ENCODE assay signal across 16 cellular contexts in genomic region chr22:42284230-42284591, GRCh38. TPM values are rescaled to one million over a fixed set of nuclear protein-coding genes. Genes with fewer than 3 reads are reported as not detected.
DNase-seq lines count a peak whose midpoint lies in the region; ATAC-seq and TF ChIP-seq lines count a peak whose summit lies in the region.
"Had no signal": no experiment of that assay in that cellular context is flagged by ENCODE, and none has a peak within 500 bp of the region (broad histone marks: within the 10 kb centered on the region; RNA-seq: fewer than 3 reads in every experiment).

No MANE protein-coding gene starts in this region.

- WGBS in gastroesophageal sphincter (ENCODE audit: low coverage in 1 of 2), 2 donors, result 26 to 40% methylated on average over 1 to 2 of the region's 6 CpGs

- CTCF ChIA-PET in activated naive CD4-positive, alpha-beta T cell treated with anti-CD3 and anti-CD28 coated beads for 36 hours (lab: Charles Lee), result no interaction called here
- CTCF ChIA-PET in activated CD4-positive, alpha-beta memory T cell treated with anti-CD3 and anti-CD28 coated beads for 36 hours (lab: Charles Lee), result no interaction called here

- POLR2A ChIA-PET in activated CD4-positive, alpha-beta memory T cell treated with anti-CD3 and anti-CD28 coated beads for 36 hours (lab: Charles Lee), result no interaction called here

- no peaks in the 10 kb centered on the region for H3K36me3 Mint-ChIP-seq in activated naive CD4-positive, alpha-beta T cell treated with anti-CD3 and anti-CD28 coated beads for 36 hours (ENCODE audit: low read depth)
- H3K36me3 Mint-ChIP-seq in activated naive CD4-positive, alpha-beta T cell treated with anti-CD3 and anti-CD28 coated beads, Interleukin-2, amount 50 U/mL, for 72 hours, result no peaks in the 10 kb centered on the region
- H3K36me3 Mint-ChIP-seq in activated CD4-positive, alpha-beta memory T cell treated with anti-CD3 and anti-CD28 coated beads for 36 hours, result no peaks in the 10 kb centered on the region
- H3K36me3 Mint-ChIP-seq in immature natural killer cell, result no peaks in the 10 kb centered on the region

- TF ChIP-seq EP300 in gastroesophageal sphincter (IDR thresholded peaks at IDR 0.05), result no peak

- H3K4me3 Mint-ChIP-seq in activated naive CD4-positive, alpha-beta T cell treated with anti-CD3 and anti-CD28 coated beads for 36 hours, result peak overlapping the region; percentile 58
- H3K4me3 Mint-ChIP-seq in activated CD4-positive, alpha-beta memory T cell treated with anti-CD3 and anti-CD28 coated beads for 36 hours, result peak overlapping the region; percentile 60
- peak overlapping the region; percentile 18 to 71 (median 67) for H3K4me3 Mint-ChIP-seq in immature natural killer cell
- H3K4me3 Mint-ChIP-seq in stimulated activated naive CD8-positive, alpha-beta T cell treated with anti-CD3 and anti-CD28 coated beads, Interleukin-15, amount 100 ng/mL, for 72 hours, result peak overlapping the region; percentile 54 to 75

- no peaks in the 10 kb centered on the region for H3K36me3 ChIP-seq in gastroesophageal sphincter
- H3K36me3 ChIP-seq in ascending aorta, result no peaks in the 10 kb centered on the region
- H3K36me3 ChIP-seq: gastrocnemius medialis had no signal

- peaks cover 3% of the 10 kb centered on the region for H3K27me3 Mint-ChIP-seq in activated naive CD4-positive, alpha-beta T cell treated with anti-CD3 and anti-CD28 coated beads for 36 hours (ENCODE audit: low read depth)
- H3K27me3 Mint-ChIP-seq in activated CD4-positive, alpha-beta memory T cell treated with anti-CD3 and anti-CD28 coated beads for 36 hours, result peaks cover 3% of the 10 kb centered on the region
- H3K27me3 Mint-ChIP-seq in immature natural killer cell (ENCODE audit: low read depth in 3 of 3), result peaks cover 6 to 12% (median 7%) of the 10 kb centered on the region in 3 donors
- peaks cover 32% of the 10 kb centered on the region for H3K27me3 Mint-ChIP-seq in stimulated activated naive CD8-positive, alpha-beta T cell treated with anti-CD3 and anti-CD28 coated beads, Interleukin-15, amount 100 ng/mL, for 72 hours

- intact Hi-C loops in activated naive CD4-positive, alpha-beta T cell treated with anti-CD3 and anti-CD28 coated beads for 36 hours (cut with micrococcal nuclease), result no loop called here
- intact Hi-C loops in activated CD4-positive, alpha-beta memory T cell treated with anti-CD3 and anti-CD28 coated beads for 36 hours (cut with micrococcal nuclease), result loop anchor here (10.0 kb wide), 1 partner anchor 161 kb away; no protein-coding TSS in a partner anchor
- intact Hi-C loops in ascending aorta (cut with DNase I), result no loop called here

- H3K4me1 ChIP-seq in gastroesophageal sphincter (peaks cover 0 to 25% (median 10%) of the 10 kb centered on the region in 3 donors), ascending aorta (peaks cover 3 to 13% of the 10 kb centered on the region in 2 donors)

- no peak for TF ChIP-seq POLR2A in gastroesophageal sphincter (IDR thresholded peaks at IDR 0.05)

- TF ChIP-seq CTCF in gastroesophageal sphincter (IDR thresholded peaks at IDR 0.05) (no peak), ascending aorta (IDR thresholded peaks at IDR 0.05) (no peak)

- H3K9me3 ChIP-seq in gastroesophageal sphincter (no peaks in the 10 kb centered on the region), ascending aorta (no peaks in the 10 kb centered on the region)
- H3K9me3 ChIP-seq: gastrocnemius medialis had no signal

- H3K27me3 ChIP-seq in gastroesophageal sphincter (peaks cover 28% of the 10 kb centered on the region), ascending aorta (peaks cover 6% of the 10 kb centered on the region)

- no peak for ATAC-seq in activated naive CD4-positive, alpha-beta T cell treated with anti-CD3 and anti-CD28 coated beads, Interleukin-2, amount 50 U/mL, for 72 hours
- no peak for ATAC-seq in stimulated activated naive CD8-positive, alpha-beta T cell treated with anti-CD3 and anti-CD28 coated beads, Interleukin-15, amount 100 ng/mL, for 72 hours
- ATAC-seq in gastroesophageal sphincter, result no peak
- ATAC-seq: gastrocnemius medialis, HCT116 had no signal

- H3K9me3 Mint-ChIP-seq in activated naive CD4-positive, alpha-beta T cell treated with anti-CD3 and anti-CD28 coated beads for 36 hours, result no peaks in the 10 kb centered on the region
- no peaks in the 10 kb centered on the region for H3K9me3 Mint-ChIP-seq in activated naive CD4-positive, alpha-beta T cell treated with anti-CD3 and anti-CD28 coated beads, Interleukin-2, amount 50 U/mL, for 72 hours
- H3K9me3 Mint-ChIP-seq in activated CD4-positive, alpha-beta memory T cell treated with anti-CD3 and anti-CD28 coated beads for 36 hours, result no peaks in the 10 kb centered on the region
- H3K9me3 Mint-ChIP-seq in immature natural killer cell, result no peaks in the 10 kb centered on the region
- H3K9me3 Mint-ChIP-seq in stimulated activated naive CD8-positive, alpha-beta T cell treated with anti-CD3 and anti-CD28 coated beads, Interleukin-15, amount 100 ng/mL, for 72 hours, result no peaks in the 10 kb centered on the region
- H3K9me3 Mint-ChIP-seq: endodermal cell had no signal

- no peak overlapping the region for H3K27ac Mint-ChIP-seq in activated naive CD4-positive, alpha-beta T cell treated with anti-CD3 and anti-CD28 coated beads for 36 hours
- no peak overlapping the region for H3K27ac Mint-ChIP-seq in activated naive CD4-positive, alpha-beta T cell treated with anti-CD3 and anti-CD28 coated beads, Interleukin-2, amount 50 U/mL, for 72 hours
- no peak overlapping the region for H3K27ac Mint-ChIP-seq in activated CD4-positive, alpha-beta memory T cell treated with anti-CD3 and anti-CD28 coated beads for 36 hours
- H3K27ac Mint-ChIP-seq in immature natural killer cell, result no peak overlapping the region
- H3K27ac Mint-ChIP-seq in stimulated activated naive CD8-positive, alpha-beta T cell treated with anti-CD3 and anti-CD28 coated beads, Interleukin-15, amount 100 ng/mL, for 72 hours, result no peak overlapping the region
- H3K27ac Mint-ChIP-seq: endodermal cell had no signal

- H3K27ac ChIP-seq in gastroesophageal sphincter, result no peak overlapping the region
- H3K27ac ChIP-seq in ascending aorta, result no peak overlapping the region
- H3K27ac ChIP-seq: gastrocnemius medialis, KMS-11, PC-9, VCaP had no signal

- H3K4me3 ChIP-seq in gastroesophageal sphincter (peak overlapping the region in 1 of 2 donors; percentile 53), ascending aorta (peak overlapping the region in 1 of 2 donors; percentile 63)
- H3K4me3 ChIP-seq: PC-9 had no signal

- H3K4me1 Mint-ChIP-seq in activated naive CD4-positive, alpha-beta T cell treated with anti-CD3 and anti-CD28 coated beads for 36 hours (ENCODE audit: low read depth), result peaks cover 27% of the 10 kb centered on the region
- H3K4me1 Mint-ChIP-seq in activated CD4-positive, alpha-beta memory T cell treated with anti-CD3 and anti-CD28 coated beads for 36 hours (ENCODE audit: low read depth), result peaks cover 27% of the 10 kb centered on the region
- H3K4me1 Mint-ChIP-seq in immature natural killer cell, result peaks cover 13 to 20% of the 10 kb centered on the region in 2 donors
- peaks cover 38% of the 10 kb centered on the region for H3K4me1 Mint-ChIP-seq in stimulated activated naive CD8-positive, alpha-beta T cell treated with anti-CD3 and anti-CD28 coated beads, Interleukin-15, amount 100 ng/mL, for 72 hours

- no peak for DNase-seq in activated naive CD4-positive, alpha-beta T cell treated with anti-CD3 and anti-CD28 coated beads for 36 hours
- no peak for DNase-seq in activated naive CD4-positive, alpha-beta T cell treated with anti-CD3 and anti-CD28 coated beads, Interleukin-2, amount 50 U/mL, for 72 hours (ENCODE audit: low spot score in 2 of 2)
- no peak for DNase-seq in activated CD4-positive, alpha-beta memory T cell treated with anti-CD3 and anti-CD28 coated beads for 36 hours
- DNase-seq in immature natural killer cell (no peak), amniotic stem cell (lab: John Stamatoyannopoulos, UW) (no peak), ascending aorta (ENCODE audit: low spot score in 2 of 2) (no peak)
- no peak for DNase-seq in stimulated activated naive CD8-positive, alpha-beta T cell treated with anti-CD3 and anti-CD28 coated beads, Interleukin-15, amount 100 ng/mL, for 72 hours
- DNase-seq: gastrocnemius medialis, NCI-H1436, NCI-H510A treated with DMSO at 0.1 percent for 48 hours, PC-9 had no signal

RNA-seq across cellular contexts. Expression of gene TCF20, which starts 13.8 kb away (rescaled TPM):
- 10 to 100 TPM; 59.2 to 60.0 TPM for total RNA-seq in activated naive CD4-positive, alpha-beta T cell treated with anti-CD3 and anti-CD28 coated beads for 36 hours
- 10 to 100 TPM; 68.9 to 75.0 TPM for total RNA-seq in activated naive CD4-positive, alpha-beta T cell treated with anti-CD3 and anti-CD28 coated beads, Interleukin-2, amount 50 U/mL, for 72 hours
- total RNA-seq in activated CD4-positive, alpha-beta memory T cell treated with anti-CD3 and anti-CD28 coated beads for 36 hours, result 10 to 100 TPM; 69.6 to 71.6 TPM
- polyA plus RNA-seq in immature natural killer cell, result 1 to 10 TPM in 2 of 3 donors, under 1 TPM in 1; 0.12 to 2.4 (median 1.4) TPM
- total RNA-seq in gastroesophageal sphincter (10 to 100 TPM; 26.0 to 47.9 (median 41.8) TPM), ascending aorta (11.9 TPM)
